17 cellular contexts compared by ENCODE assay signal in the genomic region with DNA sequence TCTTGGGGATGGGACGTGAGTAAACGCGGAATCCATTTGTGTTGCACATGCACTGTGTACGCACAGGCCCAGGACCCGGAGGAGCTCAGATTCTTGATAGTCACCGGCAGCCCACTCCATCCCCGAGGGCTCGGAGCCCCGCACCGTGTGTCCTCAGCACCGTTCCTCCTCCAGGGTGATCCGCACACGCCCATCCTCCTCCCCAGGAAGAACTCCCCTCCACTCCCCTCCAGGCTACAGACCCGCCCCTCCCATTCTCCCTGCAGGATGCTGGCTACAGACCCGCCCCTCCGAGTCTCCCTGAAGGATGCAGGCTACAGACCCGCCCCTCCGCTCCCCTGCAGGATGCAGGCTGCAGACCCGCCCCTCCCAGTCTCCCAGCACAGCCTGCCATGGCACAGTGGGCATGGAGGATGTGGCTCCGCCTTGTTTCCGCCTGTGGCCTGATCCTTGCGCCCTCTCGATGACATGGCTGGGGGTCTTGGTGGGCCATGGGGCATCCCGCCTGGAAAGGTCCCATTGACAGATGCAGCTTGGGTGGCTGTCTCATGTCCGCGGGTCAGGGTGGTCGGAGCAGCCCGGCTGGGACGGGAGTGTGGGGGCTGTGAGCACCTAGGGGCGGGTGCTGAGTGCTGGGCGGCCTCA. TPM values are rescaled to one million over a fixed set of nuclear protein-coding genes. Genes with fewer than 3 reads are reported as not detected.
DNase-seq lines count a peak whose midpoint lies in the region; ATAC-seq, FAIRE-seq and TF ChIP-seq lines count a peak whose summit lies in the region.
"Had no signal": no experiment of that assay in that cellular context is flagged by ENCODE, and none has a peak within 500 bp of the region (broad histone marks: within the 10 kb centered on the region; RNA-seq: fewer than 3 reads in every experiment).

No MANE protein-coding gene starts in this region.

- TF ChIP-seq CTCF in right atrium auricular region (IDR thresholded peaks at IDR 0.05) (no peak), gastroesophageal sphincter (IDR thresholded peaks at IDR 0.05) (no peak), pancreas (IDR thresholded peaks at IDR 0.05) (no peak)

- H2BK120ac ChIP-seq in mesendoderm (ENCODE audit: low read depth, low read length), result no peak overlapping the region

- no peak overlapping the region for H3K23ac ChIP-seq in mesendoderm (ENCODE audit: low read length)

- no peak for TF ChIP-seq POLR2A in gastroesophageal sphincter (IDR thresholded peaks at IDR 0.05)

- H3K79me2 ChIP-seq in mesendoderm (ENCODE audit: control insufficient read depth, insufficient read depth, low read length), result peaks cover 37% of the 10 kb centered on the region

- H2BK5ac ChIP-seq in mesendoderm (ENCODE audit: low read length), result no peak overlapping the region

- no peak overlapping the region for H4K8ac ChIP-seq in mesendoderm (ENCODE audit: low read depth, low read length)

- DNase-seq in Right ventricle myocardium superior, result peak; percentile 61
- DNase-seq in right atrium auricular region (ENCODE audit: low spot score), result no peak
- DNase-seq in mesendoderm, result peak; percentile 60
- DNase-seq in pancreas, result no peak
- no peak for DNase-seq in medulla oblongata (ENCODE audit: extremely low spot score)
- DNase-seq in NCI-H187 treated with DMSO at 0.1 percent for 48 hours (lab: John Stamatoyannopoulos, UW), result no peak
- DNase-seq: activated naive CD8-positive, alpha-beta T cell treated with anti-CD3 and anti-CD28 coated beads, Interleukin-2, amount 10 ng/mL, durations not matched to agents 7 days and 5 days; CD4-positive, CD25-positive, alpha-beta regulatory T cell; gastrocnemius medialis; naive thymus-derived CD8-positive, alpha-beta T cell; NCI-H446; stimulated activated naive CD4-positive, alpha-beta T cell had no signal

- intact Hi-C loops in Right ventricle myocardium superior (cut with DNase I), result no loop called here
- intact Hi-C loops in pancreas (cut with DNase I), result no loop called here

- H3K4me3 ChIP-seq in right atrium auricular region, result no peak overlapping the region
- no peak overlapping the region for H3K4me3 ChIP-seq in gastroesophageal sphincter
- H3K4me3 ChIP-seq in mesendoderm (ENCODE audit: low read length), result no peak overlapping the region
- H3K4me3 ChIP-seq in pancreas, result no peak overlapping the region
- H3K4me3 ChIP-seq: breast epithelium, gastrocnemius medialis, prostate gland, upper lobe of left lung had no signal

- H3K27ac ChIP-seq in right atrium auricular region (no peak overlapping the region), gastroesophageal sphincter (no peak overlapping the region), mesendoderm (ENCODE audit: low read depth, low read length) (no peak overlapping the region), pancreas (no peak overlapping the region)
- H3K27ac ChIP-seq: breast epithelium, gastrocnemius medialis, prostate gland, upper lobe of left lung had no signal

- H2BK15ac ChIP-seq in mesendoderm (replicated peaks; ENCODE audit: low read depth), result no peak overlapping the region

- no peak overlapping the region for H3K18ac ChIP-seq in mesendoderm (ENCODE audit: low read length)

- ATAC-seq in Right ventricle myocardium superior (ENCODE audit: poor library complexity) (peak; percentile 49), gastroesophageal sphincter (peak; percentile 17), pancreas (no peak), HG02840 (IDR thresholded peaks at IDR 0.05; ENCODE audit: low FRiP score, unreplicated experiment) (no peak)
- ATAC-seq: gastrocnemius medialis had no signal

- H3K4me1 ChIP-seq in right atrium auricular region (no peaks in the 10 kb centered on the region), gastroesophageal sphincter (no peaks in the 10 kb centered on the region), mesendoderm (ENCODE audit: control insufficient read depth, low read depth, low read length) (no peaks in the 10 kb centered on the region), pancreas (no peaks in the 10 kb centered on the region)
- H3K4me1 ChIP-seq: breast epithelium, prostate gland, upper lobe of left lung had no signal

- 79 to 88% methylated on average over 3 to 16 of the region's 31 CpGs for WGBS in gastroesophageal sphincter (ENCODE audit: low coverage in 1 of 2), 2 donors
- WGBS in mesendoderm (ENCODE audit: extremely low coverage, insufficient coverage, low lambda C conversion rate), result no CpG with 5 or more reads among the region's 31 CpGs
- 88 to 90% methylated on average over 29 to 31 of the region's 31 CpGs for WGBS in pancreas, 2 donors

- H3K56ac ChIP-seq in mesendoderm (ENCODE audit: low read length), result no peak overlapping the region

- peaks cover 21% of the 10 kb centered on the region for H3K79me1 ChIP-seq in mesendoderm (ENCODE audit: low read length)

- H3K27me3 ChIP-seq in right atrium auricular region, result no peaks in the 10 kb centered on the region
- no peaks in the 10 kb centered on the region for H3K27me3 ChIP-seq in gastroesophageal sphincter
- H3K27me3 ChIP-seq in mesendoderm (ENCODE audit: insufficient read depth, low read length, poor library complexity), result no peaks in the 10 kb centered on the region
- no peaks in the 10 kb centered on the region for H3K27me3 ChIP-seq in pancreas
- H3K27me3 ChIP-seq: breast epithelium, gastrocnemius medialis, upper lobe of left lung had no signal

- no peak for FAIRE-seq in pancreas (lab: Jason Lieb, UNC)

- no peak overlapping the region for H3K4ac ChIP-seq in mesendoderm (ENCODE audit: low read depth, low read length)

- H3K36me3 ChIP-seq in right atrium auricular region, result peaks cover 33% of the 10 kb centered on the region
- peaks cover 0 to 37% of the 10 kb centered on the region in 2 donors for H3K36me3 ChIP-seq in gastroesophageal sphincter
- peaks cover 5% of the 10 kb centered on the region for H3K36me3 ChIP-seq in mesendoderm (ENCODE audit: control insufficient read depth, insufficient read depth, low read length)
- H3K36me3 ChIP-seq in pancreas, result peaks cover 0 to 20% (median 0%) of the 10 kb centered on the region in 3 donors

- H3K9me3 ChIP-seq in right atrium auricular region, result no peaks in the 10 kb centered on the region
- no peaks in the 10 kb centered on the region for H3K9me3 ChIP-seq in gastroesophageal sphincter
- H3K9me3 ChIP-seq in pancreas, result no peaks in the 10 kb centered on the region
- H3K9me3 ChIP-seq: breast epithelium, gastrocnemius medialis, prostate gland, upper lobe of left lung had no signal

- H3K4me2 ChIP-seq in mesendoderm (ENCODE audit: low read length), result no peak overlapping the region

- TF ChIP-seq EP300 in gastroesophageal sphincter (IDR thresholded peaks at IDR 0.05), result no peak

- no peak overlapping the region for H2AK5ac ChIP-seq in mesendoderm (ENCODE audit: low read length)

- H3K9ac ChIP-seq in mesendoderm (ENCODE audit: low read length), result no peak overlapping the region

- no peak overlapping the region for H4K5ac ChIP-seq in mesendoderm (ENCODE audit: low read length)

RNA-seq across cellular contexts. Expression of a gene that starts 14.1 kb away (rescaled TPM):
- total RNA-seq in Right ventricle myocardium superior (8.7 TPM), right atrium auricular region (1 to 10 TPM; 6.3 to 9.2 TPM), gastroesophageal sphincter (10 to 100 TPM; 16.7 to 25.3 (median 21.6) TPM), pancreas (10 to 100 TPM in 4 of 6 donors, 1 to 10 TPM in 2; 9.8 to 13.8 (median 10.2) TPM)
- polyA plus RNA-seq in mesendoderm (2013, experiment 1 of 2), result 19.0 TPM
- polyA plus RNA-seq in mesendoderm (2013, experiment 2 of 2), result 19.0 TPM
- polyA plus RNA-seq in pancreas, result 10 to 100 TPM; 12.5 to 14.4 TPM

Comparison
In these comparisons a context has a peak if more than half of its experiments do, and no peak if none do; other contexts are left out.
1. DNase-seq: peak in Right ventricle myocardium superior (single experiment) and mesendoderm (single experiment); none in right atrium auricular region (single experiment), pancreas (0 of 6), medulla oblongata (single experiment) and NCI-H187 treated with DMSO at 0.1 percent for 48 hours (single experiment).
2. ATAC-seq: peak in Right ventricle myocardium superior (single experiment) and gastroesophageal sphincter (single experiment); none in pancreas (0 of 4) and HG02840 (single experiment).